ENCODE assay signal across 8 cellular contexts in the genomic region with DNA sequence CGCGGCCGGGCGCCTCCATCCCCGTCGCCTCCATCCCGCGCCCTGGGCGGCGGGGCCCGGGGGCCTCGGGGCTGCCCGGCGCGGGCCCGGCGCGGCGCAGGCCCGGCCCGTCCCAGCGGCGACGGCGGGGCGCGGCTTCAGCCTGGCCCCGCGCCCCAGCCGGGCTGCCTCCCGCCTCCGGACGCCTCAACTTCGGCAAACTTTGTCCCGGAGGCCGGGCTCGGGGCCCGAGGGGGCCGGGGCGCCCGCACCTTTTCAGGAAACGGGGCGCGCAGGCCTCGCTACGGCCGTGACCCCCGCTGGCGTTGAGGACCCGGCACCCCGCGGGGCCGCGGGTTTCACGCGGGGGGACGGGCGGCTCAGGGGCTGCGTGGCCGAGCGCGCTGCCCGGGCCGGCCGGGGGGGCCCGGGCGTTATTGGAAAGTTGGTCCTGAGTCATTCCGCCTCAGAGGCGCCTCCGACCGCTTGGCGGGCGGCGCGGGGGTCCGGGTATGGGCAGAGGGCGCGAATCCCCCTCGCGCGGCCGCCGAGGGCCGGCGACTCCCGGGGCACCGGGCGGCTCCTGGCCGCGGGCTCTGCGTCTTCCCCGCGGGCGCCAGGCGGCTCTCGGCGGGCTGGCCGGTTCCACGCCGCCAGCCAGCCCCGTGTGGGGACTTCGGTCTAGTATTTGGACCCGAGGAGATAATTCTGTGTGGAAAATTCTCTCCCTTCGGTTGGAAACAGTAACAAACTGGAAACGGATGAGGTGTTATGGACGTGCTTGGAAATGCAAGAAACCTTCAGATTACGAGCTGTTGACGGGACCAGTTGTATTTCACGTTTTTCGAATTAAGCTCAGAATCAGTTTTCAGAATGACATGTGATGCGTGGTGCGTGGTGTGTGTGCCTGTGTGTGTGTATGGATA. TPM values are rescaled to one million over a fixed set of nuclear protein-coding genes. Genes with fewer than 3 reads are reported as not detected.
DNase-seq lines count a peak whose midpoint lies in the region; ATAC-seq and TF ChIP-seq lines count a peak whose summit lies in the region.

No MANE protein-coding gene starts in this region.

- peak; percentile 20 for TF ChIP-seq RAD21 in neural cell (conservative IDR thresholded peaks at IDR 0.05)

- H3K9ac ChIP-seq in HUES64 (ENCODE audit: low read depth, low read length) = peak overlapping the region; percentile 67
- peak overlapping the region; percentile 64 for H3K9ac ChIP-seq in neural cell (ENCODE audit: low read length)

- H3K4me3 ChIP-seq in BE2C (ENCODE audit: low read depth, low read length) = peak overlapping the region; percentile 95
- H3K4me3 ChIP-seq in HUES64 (ENCODE audit: low read length) = peak overlapping the region; percentile 69
- peak overlapping the region; percentile 72 for H3K4me3 ChIP-seq in neural cell (ENCODE audit: low read length)

- TF ChIP-seq EP300 in neural cell (conservative IDR thresholded peaks at IDR 0.05; ENCODE audit: poor library complexity, severe bottlenecking) = no peak

- H3K27ac ChIP-seq in HUES64 (ENCODE audit: low read depth, low read length) (no peak overlapping the region), neural cell (ENCODE audit: low read length) (no peak overlapping the region)

- H3K36me3 ChIP-seq in BE2C (0 out of 2 replicates have a peak, but pooled peaks cover 3% of the 10 kb centered on the region), HUES64 (ENCODE audit: insufficient read depth, low read length) (no peaks in the 10 kb centered on the region), neural cell (ENCODE audit: insufficient read depth, low read length) (no peaks in the 10 kb centered on the region)

- H3K9me3 ChIP-seq in BE2C = no peaks in the 10 kb centered on the region
- no peaks in the 10 kb centered on the region for H3K9me3 ChIP-seq in HUES64 (ENCODE audit: insufficient read depth, low read depth, low read length)
- no peaks in the 10 kb centered on the region for H3K9me3 ChIP-seq in neural cell (ENCODE audit: low read length)

- no peaks in the 10 kb centered on the region for H4K20me1 ChIP-seq in neural cell (ENCODE audit: insufficient read depth)

- no peaks in the 10 kb centered on the region for H3F3A ChIP-seq in neural cell (ENCODE audit: insufficient read depth, low read length, poor library complexity, severe bottlenecking)

- H2AFZ ChIP-seq in neural cell (ENCODE audit: low read depth, low read length) = no peak overlapping the region

- DNase-seq in BE2C = peak; percentile 16
- DNase-seq in activated CD8-positive, alpha-beta memory T cell treated with anti-CD3 and anti-CD28 coated beads, Interleukin-2, amount 50 U/mL, for 4 hours = peak; percentile 36
- DNase-seq in fibroblast of peridontal ligament (ENCODE audit: extremely low read depth) = peak; percentile 63
- no peak for DNase-seq in H4 (ENCODE audit: low spot score)
- DNase-seq in COLO829 (ENCODE audit: low spot score) = no peak

- peak overlapping the region; percentile 63 for H3K4me2 ChIP-seq in neural cell (ENCODE audit: low read length)

- no peaks in the 10 kb centered on the region for H3K9me2 ChIP-seq in neural cell (ENCODE audit: insufficient read depth, low read length)

- H3K4me1 ChIP-seq in BE2C = peaks cover 17% of the 10 kb centered on the region
- H3K4me1 ChIP-seq in HUES64 (ENCODE audit: insufficient read depth, low read length) = peaks cover 24% of the 10 kb centered on the region

- peak; percentile 24 for ATAC-seq in GM19328 (IDR thresholded peaks at IDR 0.05; ENCODE audit: unreplicated experiment)

- TF ChIP-seq CTCF in BE2C (IDR thresholded peaks at IDR 0.05; ENCODE audit: low read depth, low read length) = no peak
- TF ChIP-seq CTCF in neural cell (IDR thresholded peaks at IDR 0.05; ENCODE audit: poor library complexity, severe bottlenecking) = peak; percentile 7

- WGBS in HUES64 = 1% methylated on average over 112 of the region's 112 CpGs

- H3K79me2 ChIP-seq in neural cell (replicated peaks; ENCODE audit: insufficient read depth, low read length) = peaks cover 25% of the 10 kb centered on the region

- H3K27me3 ChIP-seq in BE2C = no peaks in the 10 kb centered on the region
- H3K27me3 ChIP-seq in HUES64 (ENCODE audit: insufficient read depth, low read length) = peaks cover 17% of the 10 kb centered on the region
- no peaks in the 10 kb centered on the region for H3K27me3 ChIP-seq in neural cell (ENCODE audit: insufficient read depth, low read depth, low read length)

TF ChIP-seq in neural cell, 6 proteins besides CTCF, POLR2A, EP300 and RAD21:
- TF ChIP-seq, protein P1, sequence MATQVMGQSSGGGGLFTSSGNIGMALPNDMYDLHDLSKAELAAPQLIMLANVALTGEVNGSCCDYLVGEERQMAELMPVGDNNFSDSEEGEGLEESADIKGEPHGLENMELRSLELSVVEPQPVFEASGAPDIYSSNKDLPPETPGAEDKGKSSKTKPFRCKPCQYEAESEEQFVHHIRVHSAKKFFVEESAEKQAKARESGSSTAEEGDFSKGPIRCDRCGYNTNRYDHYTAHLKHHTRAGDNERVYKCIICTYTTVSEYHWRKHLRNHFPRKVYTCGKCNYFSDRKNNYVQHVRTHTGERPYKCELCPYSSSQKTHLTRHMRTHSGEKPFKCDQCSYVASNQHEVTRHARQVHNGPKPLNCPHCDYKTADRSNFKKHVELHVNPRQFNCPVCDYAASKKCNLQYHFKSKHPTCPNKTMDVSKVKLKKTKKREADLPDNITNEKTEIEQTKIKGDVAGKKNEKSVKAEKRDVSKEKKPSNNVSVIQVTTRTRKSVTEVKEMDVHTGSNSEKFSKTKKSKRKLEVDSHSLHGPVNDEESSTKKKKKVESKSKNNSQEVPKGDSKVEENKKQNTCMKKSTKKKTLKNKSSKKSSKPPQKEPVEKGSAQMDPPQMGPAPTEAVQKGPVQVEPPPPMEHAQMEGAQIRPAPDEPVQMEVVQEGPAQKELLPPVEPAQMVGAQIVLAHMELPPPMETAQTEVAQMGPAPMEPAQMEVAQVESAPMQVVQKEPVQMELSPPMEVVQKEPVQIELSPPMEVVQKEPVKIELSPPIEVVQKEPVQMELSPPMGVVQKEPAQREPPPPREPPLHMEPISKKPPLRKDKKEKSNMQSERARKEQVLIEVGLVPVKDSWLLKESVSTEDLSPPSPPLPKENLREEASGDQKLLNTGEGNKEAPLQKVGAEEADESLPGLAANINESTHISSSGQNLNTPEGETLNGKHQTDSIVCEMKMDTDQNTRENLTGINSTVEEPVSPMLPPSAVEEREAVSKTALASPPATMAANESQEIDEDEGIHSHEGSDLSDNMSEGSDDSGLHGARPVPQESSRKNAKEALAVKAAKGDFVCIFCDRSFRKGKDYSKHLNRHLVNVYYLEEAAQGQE (IDR thresholded peaks at IDR 0.05; ENCODE audit: borderline replicate concordance) = no peak
- TF ChIP-seq MXI1 (conservative IDR thresholded peaks at IDR 0.05; ENCODE audit: poor library complexity, severe bottlenecking) = peak; percentile 66

RNA-seq across cellular contexts. Expression of a gene that starts 0.7 kb away (rescaled TPM):
- polyA plus RNA-seq in BE2C (2012; ENCODE audit: insufficient read depth, insufficient read length, low read depth) = 19.8 TPM
- 6.5 TPM for polyA plus RNA-seq in HUES64 (2013, experiment 1 of 2)
- polyA plus RNA-seq in HUES64 (2013, experiment 2 of 2) = 8.4 TPM
- polyA plus RNA-seq in neural cell = 13.3 and 13.9 TPM in 2 replicates
- 35.0 and 35.1 TPM in 2 replicates for polyA minus RNA-seq in neural cell
- total RNA-seq in H4 (2014; rRNA removed; shearing (Covaris generic)) = 15.2 and 16.4 TPM in 2 replicates

Comparison
In these comparisons a context has a peak if more than half of its experiments do, and no peak if none do; other contexts are left out.
1. DNase-seq: peak in BE2C (single experiment), activated CD8-positive, alpha-beta memory T cell treated with anti-CD3 and anti-CD28 coated beads, Interleukin-2, amount 50 U/mL, for 4 hours (single experiment) and fibroblast of peridontal ligament (single experiment); none in H4 (single experiment) and COLO829 (single experiment).
2. Peak in every context shown above with its lines, with median percentiles within 50 percentile points of each other: H3K4me3 ChIP-seq.